In genomic region chr1:98672184-98672583, GRCh38 we compare ENCODE assay signal across 24 cellular contexts. TPM values are rescaled to one million over a fixed set of nuclear protein-coding genes. Genes with fewer than 3 reads are reported as not detected.
"Had no signal": no experiment of that assay in that cellular context is flagged by ENCODE, and none has a peak within 500 bp of the region (broad histone marks: within the 10 kb centered on the region; RNA-seq: fewer than 3 reads in every experiment).

No MANE protein-coding gene starts in this region.

- DNase-seq: activated CD4-positive, alpha-beta T cell treated with anti-CD3 and anti-CD28 coated beads, Interleukin-2, amount 10 ng/mL, durations not matched to agents 7 days and 5 days; activated CD4-positive, CD25-positive, alpha-beta regulatory T cell treated with anti-CD3 and anti-CD28 coated beads, Interleukin-2, amount 50 U/mL, for 72 hours; activated CD8-positive, alpha-beta memory T cell treated with anti-CD3 and anti-CD28 coated beads, Interleukin-2, amount 10 ng/mL, durations not matched to agents 7 days and 5 days; activated CD8-positive, alpha-beta T cell treated with anti-CD3 and anti-CD28 coated beads for 36 hours; activated gamma-delta T cell; activated T-cell treated with anti-CD3 and anti-CD28 coated beads for 4 hours; anterior cingulate cortex; body of pancreas; effector CD8-positive, alpha-beta T cell; erythroblast; foreskin melanocyte; hippocampal formation; kidney glomerular epithelial cell; left lung; mammary epithelial cell; midbrain; natural killer cell; retina; stimulated activated CD4-positive, alpha-beta T cell treated with anti-CD3 and anti-CD28 coated beads, Interleukin-2, amount 100 ng/mL, for 48 hours; stimulated activated CD8-positive, alpha-beta memory T cell treated with anti-CD3 and anti-CD28 coated beads, Interleukin-4, amount 100 ng/mL, for 48 hours; stimulated activated naive B cell treated with anti-CD40 and anti-IgM and Interleukin-4, amounts not matched to agents 10 μg/mL and 1 μg/mL and 100 μg/mL, for 72 hours had no signal

- H3K36me3 ChIP-seq: left lung, thoracic aorta, vagina had no signal

- H3K4me1 ChIP-seq: body of pancreas, left lung had no signal

- H3K9me3 ChIP-seq: body of pancreas, left lung, thoracic aorta, vagina had no signal

- H3K4me3 ChIP-seq: body of pancreas, left lung, thoracic aorta, vagina had no signal

- ATAC-seq: activated CD8-positive, alpha-beta memory T cell treated with anti-CD3 and anti-CD28 coated beads, Interleukin-2, amount 10 ng/mL, durations not matched to agents 7 days and 5 days; activated CD8-positive, alpha-beta T cell treated with anti-CD3 and anti-CD28 coated beads for 36 hours; body of pancreas; left lung; natural killer cell; stimulated activated naive B cell treated with anti-CD40 and anti-IgM and Interleukin-4, amounts not matched to agents 10 μg/mL and 1 μg/mL and 100 μg/mL, for 72 hours had no signal

- H3K27me3 ChIP-seq: body of pancreas, left lung, vagina had no signal

RNA-seq across cellular contexts. Expression of gene SNX7, which starts 10.7 kb away (rescaled TPM):
- total RNA-seq: activated CD4-positive, alpha-beta T cell treated with anti-CD3 and anti-CD28 coated beads, Interleukin-2, amount 10 ng/mL, durations not matched to agents 7 days and 5 days; activated CD8-positive, alpha-beta memory T cell treated with anti-CD3 and anti-CD28 coated beads, Interleukin-2, amount 10 ng/mL, durations not matched to agents 7 days and 5 days; activated CD8-positive, alpha-beta T cell treated with anti-CD3 and anti-CD28 coated beads for 36 hours; activated T-helper 1 cell treated with anti-CD3 and anti-CD28 coated beads, Interleukin-12 subunit alpha, Interleukin-12 subunit beta, Interleukin-2, Interleukin-4 antibody, amounts not matched to agents 30 ng/mL and 10 ng/mL and 1 ng/mL, durations not matched to agents 14 hours and 24 hours and 36 hours had no signal
